Comparison of ENCODE assay signal across 18 cellular contexts in the genomic region with DNA sequence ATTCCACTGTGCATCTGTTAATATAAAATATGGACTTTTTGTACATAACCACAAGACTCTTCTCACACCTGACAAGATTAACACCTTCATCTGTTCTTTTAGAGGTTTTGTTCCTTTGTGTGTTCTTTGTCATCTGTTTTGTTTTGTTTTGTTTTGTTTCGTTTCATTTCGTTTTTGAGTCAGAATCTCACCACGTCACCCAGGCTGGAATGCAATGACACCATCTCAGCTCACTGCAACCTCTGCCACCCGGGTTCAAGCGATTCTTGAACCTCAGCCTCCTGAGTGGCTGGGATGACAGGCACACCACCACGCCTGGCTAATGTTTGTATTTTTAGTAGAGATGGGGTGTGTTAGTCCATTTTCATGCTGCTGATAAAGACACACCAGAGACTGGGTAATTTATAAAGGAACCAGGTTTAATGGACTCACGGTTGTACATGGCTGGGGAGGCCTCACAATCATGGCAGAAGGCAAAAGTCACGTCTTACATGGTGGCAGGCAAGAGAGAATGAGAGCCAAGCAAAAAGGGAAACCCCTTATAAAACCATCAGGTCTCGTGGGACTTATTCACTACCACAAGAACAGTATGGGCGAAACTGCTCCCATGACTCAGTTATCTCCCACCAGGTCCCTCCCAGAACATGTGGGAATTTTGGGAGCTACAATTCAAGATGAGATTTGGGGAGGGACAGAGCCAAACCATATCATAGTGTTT. TPM values are rescaled to one million over a fixed set of nuclear protein-coding genes. Genes with fewer than 3 reads are reported as not detected.
DNase-seq lines count a peak whose midpoint lies in the region; ATAC-seq and TF ChIP-seq lines count a peak whose summit lies in the region.
"Had no signal": no experiment of that assay in that cellular context is flagged by ENCODE, and none has a peak within 500 bp of the region (broad histone marks: within the 10 kb centered on the region; RNA-seq: fewer than 3 reads in every experiment).

No MANE protein-coding gene starts in this region.

- peaks cover 20% of the 10 kb centered on the region for H3K4me1 Mint-ChIP-seq in activated CD8-positive, alpha-beta memory T cell treated with anti-CD3 and anti-CD28 coated beads, Interleukin-2, amount 10 ng/mL, durations not matched to agents 7 days and 5 days
- peaks cover 9% of the 10 kb centered on the region for H3K4me1 Mint-ChIP-seq in chondrocyte (ENCODE audit: low read depth)
- peaks cover 18 to 57% (median 39%) of the 10 kb centered on the region in 4 donors for H3K4me1 Mint-ChIP-seq in naive thymus-derived CD8-positive, alpha-beta T cell
- H3K4me1 Mint-ChIP-seq: CD14-positive monocyte had no signal

- POLR2A ChIA-PET in naive thymus-derived CD8-positive, alpha-beta T cell (lab: Charles Lee) = interaction anchor here (1.2 kb wide), 1 partner anchor 314 kb away, joined by 3 read pairs; no protein-coding TSS in a partner anchor

- H3K4me3 ChIP-seq in SJSA1 = no peak overlapping the region
- H3K4me3 ChIP-seq in colonic mucosa = no peak overlapping the region
- H3K4me3 ChIP-seq: upper lobe of right lung had no signal

- intact Hi-C loops in colonic mucosa (cut with DNase I) = no loop called here

- H3K27ac ChIP-seq in SJSA1 = peak overlapping the region; percentile 25; the same call in 1 of the 2 replicates
- no peak overlapping the region for H3K27ac ChIP-seq in colonic mucosa
- H3K27ac ChIP-seq: upper lobe of right lung had no signal

- H3K27ac Mint-ChIP-seq in activated CD8-positive, alpha-beta memory T cell treated with anti-CD3 and anti-CD28 coated beads, Interleukin-2, amount 10 ng/mL, durations not matched to agents 7 days and 5 days = peak overlapping the region; percentile 60
- H3K27ac Mint-ChIP-seq in chondrocyte (ENCODE audit: unreplicated experiment) = peak overlapping the region; percentile 71
- peak overlapping the region in 9 of 10 donors; percentile 6 to 68 (median 37) for H3K27ac Mint-ChIP-seq in naive thymus-derived CD8-positive, alpha-beta T cell

- DNase-seq in activated CD8-positive, alpha-beta memory T cell treated with anti-CD3 and anti-CD28 coated beads, Interleukin-2, amount 10 ng/mL, durations not matched to agents 7 days and 5 days = peak; percentile 53
- DNase-seq in activated CD8-positive, alpha-beta memory T cell treated with anti-CD3 and anti-CD28 coated beads, Interleukin-2, amount 50 U/mL, for 4 hours = no peak
- DNase-seq in SJSA1 (ENCODE audit: low read depth in 1 of 2, low spot score in 2 of 2) = peak in 1 of 2 experiments; percentile 22
- DNase-seq in chondrocyte (ENCODE audit: low spot score) = no peak
- DNase-seq in naive thymus-derived CD8-positive, alpha-beta T cell = no peak
- no peak for DNase-seq in colonic mucosa
- no peak for DNase-seq in midbrain (lab: John Stamatoyannopoulos, UW)
- DNase-seq in CD1c-positive myeloid dendritic cell (ENCODE audit: extremely low spot score) = no peak
- DNase-seq: activated CD4-positive, alpha-beta T cell treated with anti-CD3 and anti-CD28 coated beads for 4 hours; islet precursor cell; Kasumi-1; NCI-H1436 treated with DMSO at 0.1 percent for 48 hours; NCI-H2227 treated with DMSO at 0.1 percent for 48 hours; nucleus accumbens; stimulated activated naive CD4-positive, alpha-beta T cell treated with Interleukin-2 at 50 U/mL for 16 hours; upper lobe of right lung had no signal

- no peaks in the 10 kb centered on the region for H3K27me3 Mint-ChIP-seq in activated CD8-positive, alpha-beta memory T cell treated with anti-CD3 and anti-CD28 coated beads, Interleukin-2, amount 10 ng/mL, durations not matched to agents 7 days and 5 days
- no peaks in the 10 kb centered on the region for H3K27me3 Mint-ChIP-seq in chondrocyte (ENCODE audit: low read depth)
- no peaks in the 10 kb centered on the region for H3K27me3 Mint-ChIP-seq in naive thymus-derived CD8-positive, alpha-beta T cell

- no peak overlapping the region for H3K4me3 Mint-ChIP-seq in activated CD8-positive, alpha-beta memory T cell treated with anti-CD3 and anti-CD28 coated beads, Interleukin-2, amount 10 ng/mL, durations not matched to agents 7 days and 5 days
- H3K4me3 Mint-ChIP-seq in chondrocyte (ENCODE audit: unreplicated experiment) = no peak overlapping the region
- H3K4me3 Mint-ChIP-seq in naive thymus-derived CD8-positive, alpha-beta T cell = no peak overlapping the region
- H3K4me3 Mint-ChIP-seq: CD14-positive monocyte had no signal

- peaks cover 3% of the 10 kb centered on the region; the same call in 1 of the 2 replicates for H3K36me3 ChIP-seq in SJSA1
- no peaks in the 10 kb centered on the region for H3K36me3 ChIP-seq in colonic mucosa

- H3K9ac ChIP-seq in colonic mucosa (ENCODE audit: low read depth in 2 of 2, low read length in 2 of 2) = no peak overlapping the region

- H3K36me3 Mint-ChIP-seq in activated CD8-positive, alpha-beta memory T cell treated with anti-CD3 and anti-CD28 coated beads, Interleukin-2, amount 10 ng/mL, durations not matched to agents 7 days and 5 days = peaks cover 28% of the 10 kb centered on the region
- no peaks in the 10 kb centered on the region for H3K36me3 Mint-ChIP-seq in chondrocyte (ENCODE audit: low read depth)
- peaks cover 0 to 35% (median 4%) of the 10 kb centered on the region in 3 donors for H3K36me3 Mint-ChIP-seq in naive thymus-derived CD8-positive, alpha-beta T cell

- peak; percentile 63 for ATAC-seq in activated CD8-positive, alpha-beta memory T cell treated with anti-CD3 and anti-CD28 coated beads, Interleukin-2, amount 10 ng/mL, durations not matched to agents 7 days and 5 days
- ATAC-seq in naive thymus-derived CD8-positive, alpha-beta T cell = no peak

- CTCF ChIA-PET in activated CD8-positive, alpha-beta memory T cell treated with anti-CD3 and anti-CD28 coated beads, Interleukin-2, amount 10 ng/mL, durations not matched to agents 7 days and 5 days (lab: Charles Lee) = interaction anchor here (0.8 to 1.4 kb wide), 2 partner anchors 12 to 29 kb away, joined by 3 read pairs; a partner anchor contains a TSS

- H3K4me1 ChIP-seq in SJSA1 (replicated peaks) (peaks cover 10% of the 10 kb centered on the region), colonic mucosa (peaks cover 19% of the 10 kb centered on the region)

- H3K9me3 ChIP-seq in SJSA1 (replicated peaks) = no peaks in the 10 kb centered on the region
- H3K9me3 ChIP-seq in colonic mucosa = no peaks in the 10 kb centered on the region
- H3K9me3 ChIP-seq: upper lobe of right lung had no signal

- no peaks in the 10 kb centered on the region for H3K27me3 ChIP-seq in SJSA1 (replicated peaks)
- H3K27me3 ChIP-seq in colonic mucosa = no peaks in the 10 kb centered on the region
- H3K27me3 ChIP-seq: upper lobe of right lung had no signal

- H3K9me3 Mint-ChIP-seq in activated CD8-positive, alpha-beta memory T cell treated with anti-CD3 and anti-CD28 coated beads, Interleukin-2, amount 10 ng/mL, durations not matched to agents 7 days and 5 days (ENCODE audit: low read depth) = no peaks in the 10 kb centered on the region
- no peaks in the 10 kb centered on the region for H3K9me3 Mint-ChIP-seq in chondrocyte (ENCODE audit: low read depth)
- H3K9me3 Mint-ChIP-seq in naive thymus-derived CD8-positive, alpha-beta T cell = no peaks in the 10 kb centered on the region

- TF ChIP-seq CTCF in chondrocyte (IDR thresholded peaks at IDR 0.05) = no peak
- TF ChIP-seq CTCF in colonic mucosa (IDR thresholded peaks at IDR 0.05) = no peak

RNA-seq across cellular contexts. Expression of a gene that starts 22.3 kb away (rescaled TPM):
- not detected for total RNA-seq in activated CD8-positive, alpha-beta memory T cell treated with anti-CD3 and anti-CD28 coated beads, Interleukin-2, amount 10 ng/mL, durations not matched to agents 7 days and 5 days
- total RNA-seq in SJSA1 (2014; rRNA removed; shearing (Covaris generic)) = not detected in 2 replicates
- total RNA-seq in chondrocyte = not detected in 3 replicates
- not detected for total RNA-seq in naive thymus-derived CD8-positive, alpha-beta T cell
- under 1 TPM in 1 of 3 donors, not detected in 2; 0.26 TPM for polyA plus RNA-seq in naive thymus-derived CD8-positive, alpha-beta T cell
- not detected for total RNA-seq in colonic mucosa
- total RNA-seq: T-helper 2 cell treated with Interferon-gamma antibody and Interleukin-4, amounts not matched to agents 100 ng/mL and 5 ng/mL, for 36 hours; upper lobe of right lung had no signal
- polyA plus RNA-seq: CD14-positive monocyte had no signal

RNA-seq across cellular contexts. Expression of a gene that starts 27.8 kb away (rescaled TPM):
- total RNA-seq in activated CD8-positive, alpha-beta memory T cell treated with anti-CD3 and anti-CD28 coated beads, Interleukin-2, amount 10 ng/mL, durations not matched to agents 7 days and 5 days = 10 to 100 TPM; 11.4 to 18.0 TPM
- 17.4 and 37.6 TPM in 2 replicates for total RNA-seq in SJSA1 (2014; rRNA removed; shearing (Covaris generic))
- total RNA-seq in chondrocyte = 19.3 to 21.8 TPM (median 20.6 TPM) in 3 replicates
- 10 to 100 TPM; 26.4 to 28.3 TPM for total RNA-seq in naive thymus-derived CD8-positive, alpha-beta T cell
- 10 to 100 TPM; 37.6 to 43.1 (median 38.1) TPM for polyA plus RNA-seq in naive thymus-derived CD8-positive, alpha-beta T cell
- 10 to 100 TPM in 1 of 2 donors, 1 to 10 TPM in 1; 7.9 to 10.8 TPM for total RNA-seq in colonic mucosa

RNA-seq across cellular contexts. Expression of a gene that starts 29.6 kb away (rescaled TPM):
- 10 to 100 TPM; 50.2 to 50.6 TPM for total RNA-seq in activated CD8-positive, alpha-beta memory T cell treated with anti-CD3 and anti-CD28 coated beads, Interleukin-2, amount 10 ng/mL, durations not matched to agents 7 days and 5 days
- total RNA-seq in SJSA1 (2014; rRNA removed; shearing (Covaris generic)) = 4.6 and 6.8 TPM in 2 replicates
- total RNA-seq in chondrocyte (46.5 to 51.1 TPM (median 47.2 TPM) in 3 replicates), colonic mucosa (10 to 100 TPM; 56.8 to 68.6 TPM)
- 10 to 100 TPM; 68.5 to 74.4 TPM for total RNA-seq in naive thymus-derived CD8-positive, alpha-beta T cell
- polyA plus RNA-seq in naive thymus-derived CD8-positive, alpha-beta T cell = 10 to 100 TPM; 36.9 to 56.1 (median 44.4) TPM

RNA-seq across cellular contexts. Expression of a gene that starts 29.7 kb away (rescaled TPM):
- 1 to 10 TPM; 2.4 to 2.6 TPM for total RNA-seq in activated CD8-positive, alpha-beta memory T cell treated with anti-CD3 and anti-CD28 coated beads, Interleukin-2, amount 10 ng/mL, durations not matched to agents 7 days and 5 days
- total RNA-seq in SJSA1 (2014; rRNA removed; shearing (Covaris generic)) = 2.1 and 2.9 TPM in 2 replicates
- total RNA-seq in chondrocyte = 2.0 to 2.7 TPM (median 2.5 TPM) in 3 replicates
- total RNA-seq in naive thymus-derived CD8-positive, alpha-beta T cell = 1 to 10 TPM; 5.7 to 5.8 TPM
- polyA plus RNA-seq in naive thymus-derived CD8-positive, alpha-beta T cell = 1 to 10 TPM; 1.1 to 2.3 (median 1.9) TPM
- 1 to 10 TPM; 1.4 to 1.7 TPM for total RNA-seq in colonic mucosa
